ENCODE assay signal across 19 cellular contexts in the genomic region with DNA sequence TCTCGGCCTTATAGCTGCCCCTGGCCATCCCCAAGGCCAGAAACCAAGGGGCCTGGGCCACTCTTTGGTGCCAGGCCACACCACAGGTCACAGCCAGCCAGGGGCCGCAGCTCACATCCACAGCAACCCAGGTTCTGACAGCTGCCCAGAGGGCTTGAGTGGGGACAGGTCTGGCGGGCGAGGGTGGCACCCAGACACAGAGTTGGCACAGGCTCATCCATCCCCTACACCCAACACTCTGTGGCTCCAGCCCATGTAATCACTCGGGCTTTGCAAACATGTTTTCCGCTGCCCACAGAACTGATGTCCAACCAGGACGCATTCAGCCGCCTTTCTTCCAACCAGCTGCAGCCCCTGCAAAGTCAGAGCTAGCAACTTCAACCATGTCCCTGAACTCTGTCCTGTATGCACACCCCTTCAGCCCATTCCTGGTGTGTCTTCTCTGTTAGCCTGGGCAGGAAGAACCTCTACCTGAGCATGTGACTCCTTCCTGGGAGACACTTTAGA.
"Had no signal": no experiment of that assay in that cellular context is flagged by ENCODE, and none has a peak within 500 bp of the region (broad histone marks: within the 10 kb centered on the region; RNA-seq: fewer than 3 reads in every experiment).

No MANE protein-coding gene starts in this region.

- H3K27me3 Mint-ChIP-seq: activated B cell treated with CpG ODN at 0.5 μM for 24 hours; activated CD4-positive, alpha-beta T cell treated with anti-CD3 and anti-CD28 coated beads, Interleukin-2, amount 10 ng/mL, durations not matched to agents 24 days and 14 days; activated naive CD4-positive, alpha-beta T cell treated with anti-CD3 and anti-CD28 coated beads, Interleukin-2, amount 50 U/mL, for 24 hours; dendritic cell treated with granulocyte-macrophage colony-stimulating factor and Interleukin-4, amounts not matched to agents 40 ng/mL and 50 ng/mL, for 4 days; natural killer cell treated with Interleukin-12 subunit alpha and Interleukin-12 subunit beta and Interleukin-15 and Interleukin-18, amount 100 ng/mL, for 72 hours had no signal

- DNase-seq: activated B cell treated with CpG ODN at 0.5 μM for 24 hours; activated CD4-positive, alpha-beta T cell treated with anti-CD3 and anti-CD28 coated beads, Interleukin-2, amount 10 ng/mL, durations not matched to agents 24 days and 14 days; activated CD8-positive, alpha-beta T cell treated with anti-CD3 and anti-CD28 coated beads, Interleukin-2, amount 10 ng/mL, durations not matched to agents 7 days and 5 days; activated gamma-delta T cell; activated T-cell treated with anti-CD3 and anti-CD28 coated beads, Interleukin-2, amount 50 U/mL, for 4 hours; effector memory CD4-positive, alpha-beta T cell; esophagus squamous epithelium; SK-N-SH; stomach; trophoblast cell had no signal

- H3K4me1 ChIP-seq: esophagus squamous epithelium, stomach had no signal

- H3K27ac ChIP-seq: esophagus squamous epithelium, hepatocyte, stomach had no signal

- H3K4me2 ChIP-seq: hepatocyte, SK-N-SH had no signal

- FAIRE-seq: bronchial epithelial cell, islet of Langerhans had no signal

- H3K27me3 ChIP-seq: hepatocyte had no signal

- H3K27ac Mint-ChIP-seq: activated B cell treated with CpG ODN at 0.5 μM for 24 hours; activated CD4-positive, alpha-beta T cell treated with anti-CD3 and anti-CD28 coated beads, Interleukin-2, amount 10 ng/mL, durations not matched to agents 24 days and 14 days; activated CD8-positive, alpha-beta T cell treated with anti-CD3 and anti-CD28 coated beads, Interleukin-2, amount 10 ng/mL, durations not matched to agents 7 days and 5 days; activated naive CD4-positive, alpha-beta T cell treated with anti-CD3 and anti-CD28 coated beads, Interleukin-2, amount 50 U/mL, for 24 hours; dendritic cell treated with granulocyte-macrophage colony-stimulating factor and Interleukin-4, amounts not matched to agents 40 ng/mL and 50 ng/mL, for 4 days; mesothelial cell of epicardium; natural killer cell treated with Interleukin-12 subunit alpha and Interleukin-12 subunit beta and Interleukin-15 and Interleukin-18, amount 100 ng/mL, for 72 hours; T-helper 2 cell treated with Interferon-gamma antibody and Interleukin-4, amounts not matched to agents 5 μg/mL and 100 μg/mL, for 36 hours had no signal

- H3K4me3 Mint-ChIP-seq: activated B cell treated with CpG ODN at 0.5 μM for 24 hours; activated CD4-positive, alpha-beta T cell treated with anti-CD3 and anti-CD28 coated beads, Interleukin-2, amount 10 ng/mL, durations not matched to agents 24 days and 14 days; activated CD8-positive, alpha-beta T cell treated with anti-CD3 and anti-CD28 coated beads, Interleukin-2, amount 10 ng/mL, durations not matched to agents 7 days and 5 days; activated naive CD4-positive, alpha-beta T cell treated with anti-CD3 and anti-CD28 coated beads, Interleukin-2, amount 50 U/mL, for 24 hours; activated T-cell treated with anti-CD3 and anti-CD28 coated beads, Interleukin-2, amount 50 U/mL, for 4 hours; dendritic cell treated with granulocyte-macrophage colony-stimulating factor and Interleukin-4, amounts not matched to agents 40 ng/mL and 50 ng/mL, for 4 days; mesothelial cell of epicardium; natural killer cell treated with Interleukin-12 subunit alpha and Interleukin-12 subunit beta and Interleukin-15 and Interleukin-18, amount 100 ng/mL, for 72 hours; T-helper 2 cell treated with Interferon-gamma antibody and Interleukin-4, amounts not matched to agents 5 μg/mL and 100 μg/mL, for 36 hours had no signal

- ATAC-seq: activated CD8-positive, alpha-beta T cell treated with anti-CD3 and anti-CD28 coated beads, Interleukin-2, amount 10 ng/mL, durations not matched to agents 7 days and 5 days; activated T-cell treated with anti-CD3 and anti-CD28 coated beads, Interleukin-2, amount 50 U/mL, for 4 hours; natural killer cell treated with Interleukin-12 subunit alpha and Interleukin-12 subunit beta and Interleukin-15 and Interleukin-18, amount 100 ng/mL, for 72 hours had no signal

- H3K36me3 ChIP-seq: esophagus squamous epithelium, stomach had no signal

- H3K79me2 ChIP-seq: hepatocyte had no signal

- H3K9ac ChIP-seq: SK-N-SH had no signal

- H3K4me1 Mint-ChIP-seq: activated B cell treated with CpG ODN at 0.5 μM for 24 hours; activated CD4-positive, alpha-beta T cell treated with anti-CD3 and anti-CD28 coated beads, Interleukin-2, amount 10 ng/mL, durations not matched to agents 24 days and 14 days; activated naive CD4-positive, alpha-beta T cell treated with anti-CD3 and anti-CD28 coated beads, Interleukin-2, amount 50 U/mL, for 24 hours; mesothelial cell of epicardium had no signal

- H3K9me3 ChIP-seq: esophagus squamous epithelium, SK-N-SH, stomach had no signal

- H2AFZ ChIP-seq: hepatocyte had no signal

- H3K36me3 Mint-ChIP-seq: activated naive CD4-positive, alpha-beta T cell treated with anti-CD3 and anti-CD28 coated beads, Interleukin-2, amount 50 U/mL, for 24 hours; mesothelial cell of epicardium; natural killer cell treated with Interleukin-12 subunit alpha and Interleukin-12 subunit beta and Interleukin-15 and Interleukin-18, amount 100 ng/mL, for 72 hours had no signal

- H3K4me3 ChIP-seq: esophagus squamous epithelium, hepatocyte, lung, stomach had no signal

- H3K9me3 Mint-ChIP-seq: activated B cell treated with CpG ODN at 0.5 μM for 24 hours; activated CD4-positive, alpha-beta T cell treated with anti-CD3 and anti-CD28 coated beads, Interleukin-2, amount 10 ng/mL, durations not matched to agents 24 days and 14 days; activated naive CD4-positive, alpha-beta T cell treated with anti-CD3 and anti-CD28 coated beads, Interleukin-2, amount 50 U/mL, for 24 hours; activated T-cell treated with anti-CD3 and anti-CD28 coated beads, Interleukin-2, amount 50 U/mL, for 4 hours; dendritic cell treated with granulocyte-macrophage colony-stimulating factor and Interleukin-4, amounts not matched to agents 40 ng/mL and 50 ng/mL, for 4 days; mesothelial cell of epicardium; natural killer cell treated with Interleukin-12 subunit alpha and Interleukin-12 subunit beta and Interleukin-15 and Interleukin-18, amount 100 ng/mL, for 72 hours; T-helper 2 cell treated with Interferon-gamma antibody and Interleukin-4, amounts not matched to agents 5 μg/mL and 100 μg/mL, for 36 hours had no signal
